Comparison of ENCODE assay signal across 9 cellular contexts in genomic region chr6:43608310-43608763, GRCh38. TPM values are rescaled to one million over a fixed set of nuclear protein-coding genes. Genes with fewer than 3 reads are reported as not detected.
DNase-seq lines count a peak whose midpoint lies in the region; ATAC-seq, FAIRE-seq and TF ChIP-seq lines count a peak whose summit lies in the region.
"Had no signal": no experiment of that assay in that cellular context is flagged by ENCODE, and none has a peak within 500 bp of the region (broad histone marks: within the 10 kb centered on the region; RNA-seq: fewer than 3 reads in every experiment).

No MANE protein-coding gene starts in this region.

- H3K9me3 ChIP-seq in K562 (replicated peaks; ENCODE audit: control insufficient read depth, insufficient read depth, low read depth, low read length): no peaks in the 10 kb centered on the region

- no TSS peak for BruUV-seq in K562 (replicated peaks; lab: Mats Ljungman, UMichigan)

- POLR2A ChIA-PET in K562 (lab: Yijun Ruan, JAX): interaction anchor here (0.7 to 6.5 kb wide), 10 partner anchors 9 to 534 kb away, joined by 3 to 53 read pairs (median 3); partner anchors contain the start of genes GTPBP2 and VEGFA

- H3K4me2 ChIP-seq in K562 (ENCODE audit: insufficient read depth, low read length): no peak overlapping the region

- H2AFZ ChIP-seq in K562 (ENCODE audit: low read depth, low read length): no peak overlapping the region

- H3K36me3 ChIP-seq in K562 (ENCODE audit: control insufficient read depth, insufficient read depth, low read length): peaks cover 75% of the 10 kb centered on the region

- no peak overlapping the region for H3K4me3 ChIP-seq in K562
- H3K4me3 ChIP-seq: skin epidermis had no signal

- peaks cover 3 to 14% of the 10 kb centered on the region in 2 experiments; a peak in 4 of 5 replicates for H3K4me1 ChIP-seq in K562 (replicated peaks in 1 of 2; ENCODE audit: control insufficient read depth in 2 of 2, insufficient read depth in 2 of 2, low read length in 2 of 2)

- in situ Hi-C loops in K562 (cut with MboI): no loop called here

- peak; percentile 93 for ATAC-seq in K562
- no peak for ATAC-seq in GM19467 (IDR thresholded peaks at IDR 0.05; ENCODE audit: unreplicated experiment)

- H3K9ac ChIP-seq in K562 (ENCODE audit: insufficient read depth in 1 of 2, low read depth in 2 of 2, low read length in 2 of 2): peak overlapping the region; percentile 4 to 64; a peak in 2 of 4 replicates

- TF ChIP-seq CTCF in K562 (IDR thresholded peaks at IDR 0.05 in 2 of 3, conservative IDR thresholded peaks at IDR 0.05 in 1 of 3; ENCODE audit: insufficient read depth in 2 of 3, low read depth in 1 of 3, low read length in 3 of 3): peak; percentile 73 to 90 (median 87)

- no peaks in the 10 kb centered on the region for H4K20me1 ChIP-seq in K562 (replicated peaks; ENCODE audit: control insufficient read depth, insufficient read depth, low read length)

- 0% methylated on average over 5 of the region's 5 CpGs for WGBS in K562 (ENCODE audit: insufficient coverage, low coverage, missing lambda C conversion rate)

- peak; percentile 75 to 81 for TF ChIP-seq RAD21 in K562 (CRISPR knock-in tag; conservative IDR thresholded peaks at IDR 0.05 in 1 of 2, IDR thresholded peaks at IDR 0.05 in 1 of 2)

- no peaks in the 10 kb centered on the region for H3K79me2 ChIP-seq in K562 (ENCODE audit: control insufficient read depth, insufficient read depth, low read length)

- no peak overlapping the region; the same call in 2 of the 3 replicates for H3K27ac ChIP-seq in K562 (ENCODE audit: extremely low read depth, low read depth, low read length)
- H3K27ac ChIP-seq: skin epidermis had no signal

- intact Hi-C loops in K562 (cut with micrococcal nuclease): loop anchor here (1.0 to 2.0 kb wide), 3 partner anchors 59 to 470 kb away; no protein-coding TSS in a partner anchor

- TF ChIP-seq POLR2A in K562 (conservative IDR thresholded peaks at IDR 0.05): no peak

- DNase-seq in NOMO-1 (lab: John Stamatoyannopoulos, UW; ENCODE audit: unreplicated experiment in 2 of 2) (peak; percentile 28 to 37), NOMO-1 treated with dmso at 0.1 percent for 144 hours (lab: John Stamatoyannopoulos, UW; ENCODE audit: unreplicated experiment) (no peak), NCI-H2029 (lab: John Stamatoyannopoulos, UW) (peak; percentile 67), T-helper 22 cell (ENCODE audit: low read depth) (peak; percentile 8), K562 (ENCODE audit: extremely low read depth in 1 of 4, low spot score in 3 of 4) (peak; percentile 72 to 88 (median 74)), iPS DF 4.7 (ENCODE audit: extremely low read depth, low spot score) (peak; percentile 74)
- peak in 2 of 3 donors; percentile 44 to 62 for DNase-seq in stimulated activated CD4-positive, alpha-beta T cell treated with anti-CD3 and anti-CD28 coated beads, Interleukin-12 subunit alpha, Interleukin-12 subunit beta, amount 100 ng/mL, for 48 hours (ENCODE audit: low read depth in 2 of 3, low spot score in 1 of 3)

- no peaks in the 10 kb centered on the region for H3K9me1 ChIP-seq in K562 (ENCODE audit: control insufficient read depth, insufficient read depth, low read length)

- no peaks in the 10 kb centered on the region for H3K27me3 ChIP-seq in K562 (ENCODE audit: control insufficient read depth in 2 of 2, insufficient read depth in 2 of 2, low read length in 2 of 2)

- TF ChIP-seq EP300 in K562 (IDR thresholded peaks at IDR 0.05; ENCODE audit: low read length): no peak

- CTCF ChIA-PET in K562 (lab: Yijun Ruan, JAX; ENCODE audit: low intra/inter-chr PET ratio): interaction anchor here (1.0 to 2.2 kb wide), 3 partner anchors 59 to 471 kb away, joined by 8 to 9 read pairs (median 8); no protein-coding TSS in a partner anchor

- FAIRE-seq in K562 (lab: Jason Lieb, UNC): peak; percentile 87

RNA-seq across cellular contexts. Expression of gene GTPBP2, which starts 20.7 kb away (rescaled TPM):
- 558 and 907 TPM in 2 replicates for total RNA-seq in K562 (2011; cell fraction: chromatin; rRNA removed; ENCODE audit: low replicate concordance)
- total RNA-seq in K562 (2011; cell fraction: nucleolus; rRNA removed): 446 and 460 TPM in 2 replicates
- 547 and 636 TPM in 2 replicates for total RNA-seq in K562 (2011; cell fraction: nucleoplasm; rRNA removed)
- 111 and 127 TPM in 2 replicates for total RNA-seq in K562 (2014; rRNA removed)
- 92.5 and 99.4 TPM in 2 replicates for total RNA-seq in K562 (2014; rRNA removed; fragmentation: Illumina TruSeq; extraction: Trizol)
- total RNA-seq in K562 (2015; rRNA removed; fragmentation: Illumina TruSeq; extraction: Trizol): 68.8 and 71.1 TPM in 2 replicates
- 121 and 162 TPM in 2 replicates for total RNA-seq in K562 (2021)
- 184 and 259 TPM in 2 replicates for polyA plus RNA-seq in K562 (2011; rRNA removed)
- polyA plus RNA-seq in K562 (2011; cell fraction: cytosol; rRNA removed): 167 and 217 TPM in 2 replicates
- 1,016 and 1,080 TPM in 2 replicates for polyA plus RNA-seq in K562 (2011; cell fraction: nucleus; rRNA removed)
- polyA plus RNA-seq in K562 (2012): 101 and 429 TPM in 2 replicates
- polyA plus RNA-seq in K562 (2014; fragmentation: Illumina TruSeq; extraction: Trizol): 162 and 169 TPM in 2 replicates
- polyA plus RNA-seq in K562 (2014; fragmentation: Nextera tagmentation; extraction: Ambion mirVana): 10 to 100 TPM; 48.4 to 60.9 TPM
- 171 and 196 TPM in 2 replicates for polyA plus RNA-seq in K562 (2014; rRNA removed)
- polyA minus RNA-seq in K562 (2011; rRNA and poly(A)+ RNA removed): 87.3 and 97.4 TPM in 2 replicates
- 46.5 and 62.7 TPM in 2 replicates for polyA minus RNA-seq in K562 (2011; cell fraction: cytosol; rRNA and poly(A)+ RNA removed)
- 121 and 183 TPM in 2 replicates for polyA minus RNA-seq in K562 (2011; cell fraction: nucleus; rRNA and poly(A)+ RNA removed)

RNA-seq across cellular contexts. Expression of gene MAD2L1BP, which starts 27.3 kb away (rescaled TPM):
- 89.9 and 155 TPM in 2 replicates for total RNA-seq in K562 (2011; cell fraction: chromatin; rRNA removed; ENCODE audit: low replicate concordance)
- 95.9 and 115 TPM in 2 replicates for total RNA-seq in K562 (2011; cell fraction: nucleolus; rRNA removed)
- total RNA-seq in K562 (2011; cell fraction: nucleoplasm; rRNA removed): 87.8 and 100 TPM in 2 replicates
- total RNA-seq in K562 (2014; rRNA removed) (69.7 and 78.1 TPM in 2 replicates), K562 (2014; rRNA removed; fragmentation: Illumina TruSeq; extraction: Trizol) (73.8 and 76.7 TPM in 2 replicates), K562 (2015; rRNA removed; fragmentation: Illumina TruSeq; extraction: Trizol) (73.2 and 75.1 TPM in 2 replicates), K562 (2021) (71.5 and 77.4 TPM in 2 replicates)
- polyA plus RNA-seq in K562 (2011; rRNA removed) (120 TPM in 2 replicates), K562 (2014; fragmentation: Illumina TruSeq; extraction: Trizol) (113 and 116 TPM in 2 replicates), K562 (2014; fragmentation: Nextera tagmentation; extraction: Ambion mirVana) (100 to 1,000 TPM; 241 to 321 TPM), K562 (2014; rRNA removed) (102 and 111 TPM in 2 replicates)
- 173 and 183 TPM in 2 replicates for polyA plus RNA-seq in K562 (2011; cell fraction: cytosol; rRNA removed)
- 62.0 and 78.0 TPM in 2 replicates for polyA plus RNA-seq in K562 (2011; cell fraction: nucleus; rRNA removed)
- 49.6 and 65.4 TPM in 2 replicates for polyA plus RNA-seq in K562 (2012)
- 73.9 and 74.5 TPM in 2 replicates for polyA minus RNA-seq in K562 (2011; rRNA and poly(A)+ RNA removed)
- polyA minus RNA-seq in K562 (2011; cell fraction: cytosol; rRNA and poly(A)+ RNA removed): 33.5 and 38.0 TPM in 2 replicates
- polyA minus RNA-seq in K562 (2011; cell fraction: nucleus; rRNA and poly(A)+ RNA removed): 18.2 and 39.4 TPM in 2 replicates

RNA-seq across cellular contexts. Expression of gene POLH, which starts 32.4 kb away (rescaled TPM):
- total RNA-seq in K562 (2011; cell fraction: chromatin; rRNA removed; ENCODE audit: low replicate concordance): 59.2 and 63.3 TPM in 2 replicates
- total RNA-seq in K562 (2011; cell fraction: nucleolus; rRNA removed): 35.1 and 36.9 TPM in 2 replicates
- total RNA-seq in K562 (2011; cell fraction: nucleoplasm; rRNA removed): 34.4 and 35.3 TPM in 2 replicates
- total RNA-seq in K562 (2014; rRNA removed): 12.7 and 19.3 TPM in 2 replicates
- 23.0 and 23.5 TPM in 2 replicates for total RNA-seq in K562 (2014; rRNA removed; fragmentation: Illumina TruSeq; extraction: Trizol)
- 21.2 and 23.9 TPM in 2 replicates for total RNA-seq in K562 (2015; rRNA removed; fragmentation: Illumina TruSeq; extraction: Trizol)
- total RNA-seq in K562 (2021): 31.4 and 31.8 TPM in 2 replicates
- 26.8 and 31.6 TPM in 2 replicates for polyA plus RNA-seq in K562 (2011; rRNA removed)
- polyA plus RNA-seq in K562 (2011; cell fraction: cytosol; rRNA removed): 11.3 and 17.3 TPM in 2 replicates
- 18.0 and 21.1 TPM in 2 replicates for polyA plus RNA-seq in K562 (2011; cell fraction: nucleus; rRNA removed)
- 15.4 and 22.4 TPM in 2 replicates for polyA plus RNA-seq in K562 (2012)
- polyA plus RNA-seq in K562 (2014; fragmentation: Illumina TruSeq; extraction: Trizol): 16.2 and 20.6 TPM in 2 replicates
- 10 to 100 TPM in 1 of 2 experiments, 1 to 10 TPM in 1; 5.8 to 10.6 TPM for polyA plus RNA-seq in K562 (2014; fragmentation: Nextera tagmentation; extraction: Ambion mirVana)
- 11.4 and 14.7 TPM in 2 replicates for polyA plus RNA-seq in K562 (2014; rRNA removed)
- 88.7 and 99.1 TPM in 2 replicates for polyA minus RNA-seq in K562 (2011; rRNA and poly(A)+ RNA removed)
- 24.4 and 26.2 TPM in 2 replicates for polyA minus RNA-seq in K562 (2011; cell fraction: cytosol; rRNA and poly(A)+ RNA removed)
- 12.8 and 20.7 TPM in 2 replicates for polyA minus RNA-seq in K562 (2011; cell fraction: nucleus; rRNA and poly(A)+ RNA removed)

RNA-seq across cellular contexts. Expression of gene XPO5, which starts 32.5 kb away (rescaled TPM):
- 429 and 472 TPM in 2 replicates for total RNA-seq in K562 (2011; cell fraction: chromatin; rRNA removed; ENCODE audit: low replicate concordance)
- total RNA-seq in K562 (2011; cell fraction: nucleolus; rRNA removed): 259 and 261 TPM in 2 replicates
- total RNA-seq in K562 (2011; cell fraction: nucleoplasm; rRNA removed): 326 and 371 TPM in 2 replicates
- 91.6 and 102 TPM in 2 replicates for total RNA-seq in K562 (2014; rRNA removed)
- total RNA-seq in K562 (2014; rRNA removed; fragmentation: Illumina TruSeq; extraction: Trizol): 99.1 and 106 TPM in 2 replicates
- total RNA-seq in K562 (2015; rRNA removed; fragmentation: Illumina TruSeq; extraction: Trizol): 95.4 and 97.1 TPM in 2 replicates
- total RNA-seq in K562 (2021): 170 and 180 TPM in 2 replicates
- polyA plus RNA-seq in K562 (2011; rRNA removed): 145 and 166 TPM in 2 replicates
- 110 and 161 TPM in 2 replicates for polyA plus RNA-seq in K562 (2011; cell fraction: cytosol; rRNA removed)
- polyA plus RNA-seq in K562 (2011; cell fraction: nucleus; rRNA removed): 247 and 250 TPM in 2 replicates
- 76.8 and 101 TPM in 2 replicates for polyA plus RNA-seq in K562 (2012)
- polyA plus RNA-seq in K562 (2014; fragmentation: Illumina TruSeq; extraction: Trizol): 105 and 130 TPM in 2 replicates
- 10 to 100 TPM; 36.0 to 72.3 TPM for polyA plus RNA-seq in K562 (2014; fragmentation: Nextera tagmentation; extraction: Ambion mirVana)
- 101 TPM in 2 replicates for polyA plus RNA-seq in K562 (2014; rRNA removed)
- 186 and 262 TPM in 2 replicates for polyA minus RNA-seq in K562 (2011; rRNA and poly(A)+ RNA removed)
- polyA minus RNA-seq in K562 (2011; cell fraction: cytosol; rRNA and poly(A)+ RNA removed): 127 and 149 TPM in 2 replicates
- 121 and 146 TPM in 2 replicates for polyA minus RNA-seq in K562 (2011; cell fraction: nucleus; rRNA and poly(A)+ RNA removed)

RNA-seq across cellular contexts. Expression of gene RSPH9, which starts 36.5 kb away (rescaled TPM):
- total RNA-seq in K562 (2011; cell fraction: chromatin; rRNA removed; ENCODE audit: low replicate concordance): 0.32 TPM in 1 of 2 replicates, not detected in the other
- 0.17 TPM in 1 of 2 replicates, not detected in the other for total RNA-seq in K562 (2011; cell fraction: nucleolus; rRNA removed)
- total RNA-seq in K562 (2011; cell fraction: nucleoplasm; rRNA removed): 0.22 and 0.38 TPM in 2 replicates
- total RNA-seq in K562 (2014; rRNA removed): 0.05 TPM in 1 of 2 replicates, not detected in the other
- total RNA-seq in K562 (2014; rRNA removed; fragmentation: Illumina TruSeq; extraction: Trizol): not detected in 2 replicates
- not detected in 2 replicates for total RNA-seq in K562 (2015; rRNA removed; fragmentation: Illumina TruSeq; extraction: Trizol)
- not detected in 2 replicates for total RNA-seq in K562 (2021)
- polyA plus RNA-seq in K562 (2011; rRNA removed): 0.04 TPM in 1 of 2 replicates, not detected in the other
- polyA plus RNA-seq in K562 (2011; cell fraction: cytosol; rRNA removed): not detected in 2 replicates
- 0.04 TPM in 1 of 2 replicates, not detected in the other for polyA plus RNA-seq in K562 (2011; cell fraction: nucleus; rRNA removed)
- 0.40 and 0.49 TPM in 2 replicates for polyA plus RNA-seq in K562 (2012)
- not detected in 2 replicates for polyA plus RNA-seq in K562 (2014; fragmentation: Illumina TruSeq; extraction: Trizol)
- under 1 TPM; 0.39 to 0.60 TPM for polyA plus RNA-seq in K562 (2014; fragmentation: Nextera tagmentation; extraction: Ambion mirVana)
- not detected in 2 replicates for polyA plus RNA-seq in K562 (2014; rRNA removed)
- 0.11 and 0.15 TPM in 2 replicates for polyA minus RNA-seq in K562 (2011; rRNA and poly(A)+ RNA removed)
- polyA minus RNA-seq in K562 (2011; cell fraction: cytosol; rRNA and poly(A)+ RNA removed): not detected in 2 replicates
- polyA minus RNA-seq in K562 (2011; cell fraction: nucleus; rRNA and poly(A)+ RNA removed): 0.22 TPM in 1 of 2 replicates, not detected in the other
